Comparison of ENCODE assay signal across 33 cellular contexts in the genomic region with DNA sequence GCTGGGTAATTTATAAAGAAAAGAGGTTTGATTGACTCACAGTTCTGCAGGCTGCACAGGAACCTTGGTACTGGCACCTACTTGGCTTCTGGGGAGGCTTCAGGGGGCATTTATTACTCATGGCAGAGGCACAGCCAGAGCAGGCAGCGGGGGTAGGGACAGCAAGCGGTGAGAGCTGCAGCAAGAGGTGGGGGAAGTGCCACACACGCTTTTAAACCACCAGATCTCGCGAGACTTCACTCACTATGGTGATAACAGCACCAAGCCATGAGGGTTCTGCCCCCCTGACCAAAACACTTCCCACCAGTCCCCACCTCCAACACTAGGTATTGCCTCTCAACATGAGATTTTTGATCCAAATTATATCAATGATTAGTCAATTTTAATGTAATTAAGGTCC. TPM values are rescaled to one million over a fixed set of nuclear protein-coding genes. Genes with fewer than 3 reads are reported as not detected.
"Had no signal": no experiment of that assay in that cellular context is flagged by ENCODE, and none has a peak within 500 bp of the region (broad histone marks: within the 10 kb centered on the region; RNA-seq: fewer than 3 reads in every experiment).

No MANE protein-coding gene starts in this region.

- H3K27me3 ChIP-seq: heart right ventricle, hepatocyte, left lung, neural progenitor cell, ovary, right atrium auricular region, right lobe of liver, stomach, tibial artery, upper lobe of right lung had no signal

- H3K27ac Mint-ChIP-seq: naive thymus-derived CD8-positive, alpha-beta T cell; nephron; neural progenitor cell; progenitor cell of endocrine pancreas; stimulated activated memory B cell treated with anti-CD40 and anti-IgM and Interleukin-4, amounts not matched to agents 10 μg/mL and 1 μg/mL and 100 μg/mL, for 72 hours had no signal

- H3K4me1 Mint-ChIP-seq: naive thymus-derived CD8-positive, alpha-beta T cell; nephron; neural progenitor cell had no signal

- H3K4me3 ChIP-seq: heart right ventricle, hepatocyte, left lung, lower lobe of right lung, neural progenitor cell, ovary, right atrium auricular region, right lobe of liver, smooth muscle cell, stomach, thoracic aorta, tibial artery, upper lobe of right lung had no signal

- H3K27ac ChIP-seq: heart right ventricle, hepatocyte, left lung, lower lobe of right lung, neural progenitor cell, ovary, right atrium auricular region, right lobe of liver, stomach, thoracic aorta, tibial artery, upper lobe of right lung had no signal

- ATAC-seq: heart right ventricle; left colon; left lung; lower lobe of right lung; naive thymus-derived CD8-positive, alpha-beta T cell; right lobe of liver; stimulated activated memory B cell treated with anti-CD40 and anti-IgM and Interleukin-4, amounts not matched to agents 10 μg/mL and 1 μg/mL and 100 μg/mL, for 72 hours; stimulated activated naive CD8-positive, alpha-beta T cell treated with anti-CD3 and anti-CD28 coated beads, Interleukin-15, Interleukin-2, amounts not matched to agents 100 U/mL and 50 U/mL, for 24 hours; upper lobe of right lung had no signal

- H3K36me3 Mint-ChIP-seq: naive thymus-derived CD8-positive, alpha-beta T cell; neural progenitor cell; stimulated activated memory B cell treated with anti-CD40 and anti-IgM and Interleukin-4, amounts not matched to agents 10 μg/mL and 1 μg/mL and 100 μg/mL, for 72 hours had no signal

- H3K4me1 ChIP-seq: heart right ventricle, left lung, lower lobe of right lung, neural progenitor cell, right atrium auricular region, stomach, tibial artery, upper lobe of right lung had no signal

- H3K36me3 ChIP-seq: heart right ventricle, left lung, lower lobe of right lung, neural progenitor cell, ovary, right atrium auricular region, right lobe of liver, stomach, thoracic aorta, tibial artery, upper lobe of right lung had no signal

- H3K9ac ChIP-seq: neural progenitor cell had no signal

- DNase-seq: heart right ventricle; left colon; left lung; lower lobe of right lung; mammary epithelial cell; mesenchymal stem cell; naive thymus-derived CD8-positive, alpha-beta T cell; ovary; right lobe of liver; stimulated activated CD4-positive, alpha-beta T cell treated with anti-CD3 and anti-CD28 coated beads, Interleukin-1b, Interleukin-23, amount 100 ng/mL, for 48 hours; stimulated activated CD4-positive, alpha-beta T cell treated with anti-CD3 and anti-CD28 coated beads, Interleukin-2, amount 100 ng/mL, for 48 hours; stimulated activated CD4-positive, alpha-beta T cell treated with anti-CD3 and anti-CD28 coated beads, Interleukin-4, amount 100 ng/mL, for 4 hours; stimulated activated CD8-positive, alpha-beta memory T cell treated with anti-CD3 and anti-CD28 coated beads, Interleukin-4, amount 100 ng/mL, for 48 hours; stimulated activated naive CD8-positive, alpha-beta T cell treated with anti-CD3 and anti-CD28 coated beads, Interleukin-15, Interleukin-2, amounts not matched to agents 100 U/mL and 50 U/mL, for 24 hours; stomach; tibial artery; trophoblast cell; upper lobe of right lung had no signal

- H3K27me3 Mint-ChIP-seq: progenitor cell of endocrine pancreas; stimulated activated memory B cell treated with anti-CD40 and anti-IgM and Interleukin-4, amounts not matched to agents 10 μg/mL and 1 μg/mL and 100 μg/mL, for 72 hours had no signal

- H3K4me3 Mint-ChIP-seq: naive thymus-derived CD8-positive, alpha-beta T cell; nephron; neural progenitor cell; stimulated activated memory B cell treated with anti-CD40 and anti-IgM and Interleukin-4, amounts not matched to agents 10 μg/mL and 1 μg/mL and 100 μg/mL, for 72 hours had no signal

- H3K4me2 ChIP-seq: hepatocyte, neural progenitor cell, smooth muscle cell had no signal

- H3K9me3 ChIP-seq: left lung, lower lobe of right lung, ovary, right atrium auricular region, right lobe of liver, thoracic aorta, tibial artery, upper lobe of right lung had no signal

RNA-seq across cellular contexts. Expression of a gene that starts 24.1 kb away (rescaled TPM):
- total RNA-seq: naive thymus-derived CD8-positive, alpha-beta T cell; omental fat pad; pulmonary artery endothelial cell; right atrium auricular region; skeletal muscle tissue; stomach; thoracic aorta had no signal
- polyA plus RNA-seq: heart right ventricle; naive thymus-derived CD8-positive, alpha-beta T cell; smooth muscle cell had no signal

RNA-seq across cellular contexts. Expression of a gene that starts 43.0 kb away (rescaled TPM):
- total RNA-seq: heart right ventricle; hepatocyte; left colon; mammary epithelial cell; mucosa of gallbladder; naive thymus-derived CD8-positive, alpha-beta T cell; omental fat pad; progenitor cell of endocrine pancreas; pulmonary artery endothelial cell; renal cortical epithelial cell; right atrium auricular region; right lobe of liver; skeletal muscle tissue; smooth muscle cell; stomach; thoracic aorta; upper lobe of right lung had no signal
- polyA plus RNA-seq: heart right ventricle; hepatocyte; keratinocyte; liver; mammary epithelial cell; naive thymus-derived CD8-positive, alpha-beta T cell; ovary; smooth muscle cell; stomach had no signal

RNA-seq across cellular contexts. Expression of a gene that starts 43.1 kb away (rescaled TPM):
- total RNA-seq: heart right ventricle; left colon; naive thymus-derived CD8-positive, alpha-beta T cell; omental fat pad; pulmonary artery endothelial cell; right atrium auricular region; skeletal muscle tissue; smooth muscle cell; stomach; thoracic aorta; upper lobe of right lung had no signal
- polyA plus RNA-seq: heart right ventricle; hepatocyte; keratinocyte; mammary epithelial cell; naive thymus-derived CD8-positive, alpha-beta T cell; smooth muscle cell had no signal
